ENCODE assay signal across 25 cellular contexts in the genomic region with DNA sequence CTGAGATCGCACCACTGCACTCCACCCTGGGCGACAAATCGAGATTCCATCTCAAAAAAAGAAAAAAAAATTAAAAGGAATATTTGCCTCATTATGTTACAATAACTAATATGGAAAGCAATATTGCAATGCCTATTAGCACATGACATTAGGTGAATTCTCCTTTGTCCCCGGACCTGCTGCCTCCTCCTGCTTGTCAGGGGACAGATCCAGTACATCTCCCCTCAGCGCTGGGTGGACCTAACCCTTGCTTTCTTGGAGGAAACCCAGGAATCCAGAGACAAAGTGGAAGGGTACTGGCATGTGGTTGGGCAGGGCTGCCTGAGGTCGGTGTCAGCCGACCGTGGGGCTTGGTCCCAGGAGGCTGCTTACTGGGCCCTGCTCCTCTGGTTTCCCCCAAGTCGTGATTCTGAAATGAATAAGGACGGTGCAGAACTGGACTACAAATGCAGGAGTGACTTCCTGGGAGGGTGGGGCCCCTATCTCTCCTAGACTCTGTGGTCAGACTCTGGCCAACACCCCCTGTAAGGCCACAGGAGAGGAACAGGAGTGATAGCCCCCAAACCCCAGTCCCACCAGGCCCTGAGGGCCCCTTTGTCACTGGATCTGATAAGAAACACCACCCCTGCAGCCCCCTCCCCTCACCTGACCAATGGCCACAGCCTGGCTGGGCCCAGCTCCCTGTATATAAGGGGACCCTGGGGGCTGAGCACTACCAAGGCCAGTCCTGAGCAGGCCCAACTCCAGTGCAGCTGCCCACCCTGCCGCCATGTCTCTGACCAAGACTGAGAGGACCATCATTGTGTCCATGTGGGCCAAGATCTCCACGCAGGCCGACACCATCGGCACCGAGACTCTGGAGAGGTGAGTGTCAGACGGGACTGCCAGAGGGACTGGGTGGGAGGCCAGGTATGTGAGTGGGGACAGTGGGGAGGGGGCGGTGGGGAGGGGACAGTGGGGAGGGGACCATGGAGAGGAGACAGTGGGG. TPM values are rescaled to one million over a fixed set of nuclear protein-coding genes. Genes with fewer than 3 reads are reported as not detected.
DNase-seq lines count a peak whose midpoint lies in the region; ATAC-seq and TF ChIP-seq lines count a peak whose summit lies in the region.
"Had no signal": no experiment of that assay in that cellular context is flagged by ENCODE, and none has a peak within 500 bp of the region (broad histone marks: within the 10 kb centered on the region; RNA-seq: fewer than 3 reads in every experiment).

TSS of gene HBZ (plus strand) at position 504 of the 988 bp plus-strand sequence. CDS start at position 770, 266 bp downstream.

- H3K79me2 ChIP-seq in OCI-LY3 (ENCODE audit: low read length): no peaks in the 10 kb centered on the region

- H3K27ac ChIP-seq in OCI-LY3 (ENCODE audit: low read length): no peak within 1 kb of the TSS
- H3K27ac ChIP-seq: GM23248, HL-60, stomach, transverse colon, WERI-Rb-1 had no signal

- peak within 1 kb of the TSS; percentile 49 for H3K4me3 Mint-ChIP-seq in activated naive CD8-positive, alpha-beta T cell
- no peak within 1 kb of the TSS for H3K4me3 Mint-ChIP-seq in activated naive CD8-positive, alpha-beta T cell treated with anti-CD3 and anti-CD28 coated beads, Interleukin-2, amount 50 U/mL, for 24 hours
- peak within 1 kb of the TSS in 3 of 5 donors; percentile 32 to 62 (median 56) for H3K4me3 Mint-ChIP-seq in immature natural killer cell
- peak within 1 kb of the TSS; percentile 65 for H3K4me3 Mint-ChIP-seq in stimulated activated naive B cell treated with anti-CD40 and anti-IgM and Interleukin-4, amounts not matched to agents 10 μg/mL and 1 μg/mL and 100 μg/mL, for 72 hours
- H3K4me3 Mint-ChIP-seq: T-helper 2 cell treated with Interferon-gamma antibody and Interleukin-4, amounts not matched to agents 5 μg/mL and 100 μg/mL, for 36 hours had no signal

- peaks cover 5% of the 10 kb centered on the region for H3K4me1 ChIP-seq in OCI-LY3 (ENCODE audit: low read length)

- TF ChIP-seq CTCF in OCI-LY3 (IDR thresholded peaks at IDR 0.05; ENCODE audit: low read depth, low read length): no peak

- H3K9me3 ChIP-seq in OCI-LY3 (ENCODE audit: insufficient read depth, low read length): no peaks in the 10 kb centered on the region
- H3K9me3 ChIP-seq: SK-N-SH, stomach, transverse colon had no signal

- peaks cover 11% of the 10 kb centered on the region for H3K27me3 Mint-ChIP-seq in activated naive CD8-positive, alpha-beta T cell
- H3K27me3 Mint-ChIP-seq in activated naive CD8-positive, alpha-beta T cell treated with anti-CD3 and anti-CD28 coated beads, Interleukin-2, amount 50 U/mL, for 24 hours: peaks cover 50% of the 10 kb centered on the region
- peaks cover 4 to 15% (median 8%) of the 10 kb centered on the region in 3 donors for H3K27me3 Mint-ChIP-seq in immature natural killer cell (ENCODE audit: low read depth in 3 of 3)
- H3K27me3 Mint-ChIP-seq in stimulated activated naive B cell treated with anti-CD40 and anti-IgM and Interleukin-4, amounts not matched to agents 10 μg/mL and 1 μg/mL and 100 μg/mL, for 72 hours: peaks cover 31 to 63% of the 10 kb centered on the region in 2 donors

- no peak within 1 kb of the TSS for H3K27ac Mint-ChIP-seq in activated naive CD8-positive, alpha-beta T cell
- no peak within 1 kb of the TSS for H3K27ac Mint-ChIP-seq in activated naive CD8-positive, alpha-beta T cell treated with anti-CD3 and anti-CD28 coated beads, Interleukin-2, amount 50 U/mL, for 24 hours
- H3K27ac Mint-ChIP-seq in immature natural killer cell: no peak within 1 kb of the TSS
- H3K27ac Mint-ChIP-seq in stimulated activated naive B cell treated with anti-CD40 and anti-IgM and Interleukin-4, amounts not matched to agents 10 μg/mL and 1 μg/mL and 100 μg/mL, for 72 hours: no peak within 1 kb of the TSS
- H3K27ac Mint-ChIP-seq: T-helper 2 cell treated with Interferon-gamma antibody and Interleukin-4, amounts not matched to agents 5 μg/mL and 100 μg/mL, for 36 hours had no signal

- peak within 1 kb of the TSS; percentile 3; the same call in 1 of the 2 replicates for H3K4me2 ChIP-seq in OCI-LY3 (ENCODE audit: low read length)
- H3K4me2 ChIP-seq: SK-N-SH, smooth muscle cell had no signal

- no peak within 1 kb of the TSS for H3K9ac ChIP-seq in OCI-LY3 (ENCODE audit: low read length)
- H3K9ac ChIP-seq: GM23248, SK-N-SH had no signal

- H3K36me3 Mint-ChIP-seq in activated naive CD8-positive, alpha-beta T cell: no peaks in the 10 kb centered on the region
- H3K36me3 Mint-ChIP-seq in activated naive CD8-positive, alpha-beta T cell treated with anti-CD3 and anti-CD28 coated beads, Interleukin-2, amount 50 U/mL, for 24 hours (ENCODE audit: low read depth): no peaks in the 10 kb centered on the region
- no peaks in the 10 kb centered on the region for H3K36me3 Mint-ChIP-seq in immature natural killer cell
- H3K36me3 Mint-ChIP-seq in stimulated activated naive B cell treated with anti-CD40 and anti-IgM and Interleukin-4, amounts not matched to agents 10 μg/mL and 1 μg/mL and 100 μg/mL, for 72 hours: no peaks in the 10 kb centered on the region

- H2AFZ ChIP-seq in OCI-LY3 (ENCODE audit: low read depth, low read length): no peak within 1 kb of the TSS
- H2AFZ ChIP-seq: GM23248 had no signal

- H3K9me3 Mint-ChIP-seq in activated naive CD8-positive, alpha-beta T cell (ENCODE audit: low read depth): no peaks in the 10 kb centered on the region
- H3K9me3 Mint-ChIP-seq in activated naive CD8-positive, alpha-beta T cell treated with anti-CD3 and anti-CD28 coated beads, Interleukin-2, amount 50 U/mL, for 24 hours: no peaks in the 10 kb centered on the region
- H3K9me3 Mint-ChIP-seq in immature natural killer cell: no peaks in the 10 kb centered on the region
- no peaks in the 10 kb centered on the region for H3K9me3 Mint-ChIP-seq in stimulated activated naive B cell treated with anti-CD40 and anti-IgM and Interleukin-4, amounts not matched to agents 10 μg/mL and 1 μg/mL and 100 μg/mL, for 72 hours
- H3K9me3 Mint-ChIP-seq: T-helper 2 cell treated with Interferon-gamma antibody and Interleukin-4, amounts not matched to agents 5 μg/mL and 100 μg/mL, for 36 hours had no signal

- H3K27me3 ChIP-seq in OCI-LY3 (ENCODE audit: low read depth, low read length): no peaks in the 10 kb centered on the region

- no peak for DNase-seq in activated naive CD8-positive, alpha-beta T cell treated with anti-CD3 and anti-CD28 coated beads, Interleukin-2, amount 50 U/mL, for 24 hours
- no peak for DNase-seq in immature natural killer cell
- DNase-seq in stimulated activated naive B cell treated with anti-CD40 and anti-IgM and Interleukin-4, amounts not matched to agents 10 μg/mL and 1 μg/mL and 100 μg/mL, for 72 hours: no peak
- DNase-seq in LoVo (ENCODE audit: low spot score): no peak
- DNase-seq: activated CD4-positive, alpha-beta T cell treated with anti-CD3 and anti-CD28 coated beads, Interleukin-2, amount 50 U/mL, for 48 hours; activated gamma-delta T cell treated with Interleukin-2 at 50 U/mL for 16 hours; anterior cingulate cortex; cerebellar nuclear complex; foreskin fibroblast; GM23248; NCI-H524 treated with DMSO at 0.1 percent for 48 hours; occipital lobe; SK-N-SH; stimulated activated CD4-positive, alpha-beta T cell treated with anti-CD3 and anti-CD28 coated beads, Interleukin-2, amount 100 ng/mL, for 48 hours; stomach; transverse colon; WERI-Rb-1 had no signal

- no peaks in the 10 kb centered on the region for H4K20me1 ChIP-seq in OCI-LY3 (ENCODE audit: insufficient read depth, low read length)

- no peak within 1 kb of the TSS for H3K4me3 ChIP-seq in OCI-LY3 (ENCODE audit: low read length)
- H3K4me3 ChIP-seq: GM23248, smooth muscle cell, stomach, transverse colon had no signal

- peaks cover 5% of the 10 kb centered on the region for H3K4me1 Mint-ChIP-seq in activated naive CD8-positive, alpha-beta T cell (ENCODE audit: low read depth)
- peaks cover 5% of the 10 kb centered on the region for H3K4me1 Mint-ChIP-seq in activated naive CD8-positive, alpha-beta T cell treated with anti-CD3 and anti-CD28 coated beads, Interleukin-2, amount 50 U/mL, for 24 hours
- peaks cover 6 to 9% of the 10 kb centered on the region in 2 donors for H3K4me1 Mint-ChIP-seq in immature natural killer cell
- H3K4me1 Mint-ChIP-seq in stimulated activated naive B cell treated with anti-CD40 and anti-IgM and Interleukin-4, amounts not matched to agents 10 μg/mL and 1 μg/mL and 100 μg/mL, for 72 hours: peaks cover 14 to 16% of the 10 kb centered on the region in 2 donors

- no peaks in the 10 kb centered on the region for H3K36me3 ChIP-seq in OCI-LY3 (replicated peaks; ENCODE audit: low read depth, low read length)
- H3K36me3 ChIP-seq: stomach, transverse colon, WERI-Rb-1 had no signal

- no peak for ATAC-seq in activated naive CD8-positive, alpha-beta T cell treated with anti-CD3 and anti-CD28 coated beads, Interleukin-2, amount 50 U/mL, for 24 hours
- peak; percentile 36 to 57 for ATAC-seq in stimulated activated naive B cell treated with anti-CD40 and anti-IgM and Interleukin-4, amounts not matched to agents 10 μg/mL and 1 μg/mL and 100 μg/mL, for 72 hours (replicated peaks)
- ATAC-seq in HG03159 (IDR thresholded peaks at IDR 0.05; ENCODE audit: unreplicated experiment) (no peak), HG03045 (IDR thresholded peaks at IDR 0.05; ENCODE audit: unreplicated experiment) (no peak)

RNA-seq across cellular contexts. Expression of gene HBZ, which starts in this region (rescaled TPM):
- not detected for polyA plus RNA-seq in immature natural killer cell
- polyA plus RNA-seq: GM23248, liver, SK-N-SH, smooth muscle cell, stomach had no signal

Comparison
In these comparisons a context has a peak if more than half of its experiments do, and no peak if none do; other contexts are left out.
1. ATAC-seq: peak in stimulated activated naive B cell treated with anti-CD40 and anti-IgM and Interleukin-4, amounts not matched to agents 10 μg/mL and 1 μg/mL and 100 μg/mL, for 72 hours (2 of 2); none in activated naive CD8-positive, alpha-beta T cell treated with anti-CD3 and anti-CD28 coated beads, Interleukin-2, amount 50 U/mL, for 24 hours (single experiment), HG03159 (single experiment) and HG03045 (single experiment).